ENCODE assay signal across 9 cellular contexts in genomic region chr19:10006335-10006708, GRCh38. TPM values are rescaled to one million over a fixed set of nuclear protein-coding genes. Genes with fewer than 3 reads are reported as not detected.
A peak's percentile ranks its signal among the peaks of the same experiment; 100 is the strongest.
DNase-seq lines count a peak whose midpoint lies in the region; TF ChIP-seq lines count a peak whose summit lies in the region.
"Had no signal": no experiment of that assay in that cellular context is flagged by ENCODE, and none has a peak within 500 bp of the region (broad histone marks: within the 10 kb centered on the region; RNA-seq: fewer than 3 reads in every experiment).

No MANE protein-coding gene starts in this region.

- H3K4me1 ChIP-seq in GM23248 (ENCODE audit: insufficient read depth), result peaks cover 27% of the 10 kb centered on the region
- peaks cover 16% of the 10 kb centered on the region for H3K4me1 ChIP-seq in hepatocyte (ENCODE audit: insufficient read depth)

- TF ChIP-seq CTCF in astrocyte of the spinal cord (IDR thresholded peaks at IDR 0.05; ENCODE audit: low read depth, low read length) (no peak), hepatocyte (IDR thresholded peaks at IDR 0.05; ENCODE audit: poor library complexity) (no peak)

- H2AFZ ChIP-seq in GM23248 (no peak overlapping the region), hepatocyte (no peak overlapping the region)

- 28 to 44% methylated on average over 5 to 7 of the region's 7 CpGs for WGBS in GM23248 (ENCODE audit: low coverage in 1 of 2, low lambda C conversion rate in 2 of 2, missing lambda C conversion rate in 2 of 2), 2 experiments
- 63% methylated on average over 6 of the region's 7 CpGs for WGBS in hepatocyte (ENCODE audit: low lambda C conversion rate, missing lambda C conversion rate)

- H3K9me3 ChIP-seq in GM23248 (ENCODE audit: low read depth) (no peaks in the 10 kb centered on the region), hepatocyte (ENCODE audit: low read depth) (no peaks in the 10 kb centered on the region)

- peaks cover 12% of the 10 kb centered on the region for H3F3A ChIP-seq in GM23248 (ENCODE audit: insufficient read depth)

- peak overlapping the region; percentile 89 for H3K9ac ChIP-seq in GM23248

- in situ Hi-C loops in GM23248 (cut with MboI) (no loop called here), astrocyte of the spinal cord (cut with HindIII; ENCODE audit: low sequenced_read_pairs) (no loop called here)

- intact Hi-C loops in posterior vena cava (cut with DNase I), result no loop called here

- H3K4me3 ChIP-seq in GM23248 (no peak overlapping the region), astrocyte of the spinal cord (ENCODE audit: low read depth, low read length) (no peak overlapping the region), hepatocyte (no peak overlapping the region)

- H3K27me3 ChIP-seq in GM23248 (replicated peaks; ENCODE audit: insufficient read depth), result no peaks in the 10 kb centered on the region
- peaks cover 21% of the 10 kb centered on the region for H3K27me3 ChIP-seq in hepatocyte

- H3K27ac ChIP-seq in GM23248 (peak overlapping the region; percentile 79), hepatocyte (peak overlapping the region; percentile 12)

- H4K20me1 ChIP-seq in GM23248 (ENCODE audit: insufficient read depth) (no peaks in the 10 kb centered on the region), hepatocyte (ENCODE audit: insufficient read depth, poor library complexity, severe bottlenecking) (no peaks in the 10 kb centered on the region)

- no peaks in the 10 kb centered on the region for H3K9me2 ChIP-seq in GM23248 (ENCODE audit: insufficient read depth)
- no peaks in the 10 kb centered on the region for H3K9me2 ChIP-seq in hepatocyte (replicated peaks; ENCODE audit: insufficient read depth)

- no peak overlapping the region for H3K4me2 ChIP-seq in GM23248 (ENCODE audit: unreplicated experiment)
- H3K4me2 ChIP-seq in hepatocyte, result no peak overlapping the region

- H3K36me3 ChIP-seq in GM23248 (ENCODE audit: low read depth) (no peaks in the 10 kb centered on the region), hepatocyte (replicated peaks; ENCODE audit: insufficient read depth, low read depth) (no peaks in the 10 kb centered on the region)

- DNase-seq in GM23248 (peak; percentile 86), astrocyte of the spinal cord (ENCODE audit: low read depth, low spot score) (peak; percentile 49), hepatocyte (ENCODE audit: low spot score) (no peak), stromal cell of bone marrow (ENCODE audit: low read depth) (peak; percentile 81), NCI-H69 (lab: John Stamatoyannopoulos, UW) (no peak), T-helper 1 cell (no peak), posterior vena cava (ENCODE audit: low spot score) (no peak)
- DNase-seq: MV-4-11 had no signal

- no peaks in the 10 kb centered on the region for H3K79me2 ChIP-seq in GM23248 (ENCODE audit: insufficient read depth)
- H3K79me2 ChIP-seq in hepatocyte, result no peaks in the 10 kb centered on the region

RNA-seq across cellular contexts. Expression of gene COL5A3, which starts 4.0 kb away (rescaled TPM):
- total RNA-seq in GM23248 (2014; rRNA removed; shearing (Covaris generic)), result 22.8 and 26.8 TPM in 2 replicates
- polyA plus RNA-seq in GM23248 (2016; fragmentation: Nextera tagmentation; extraction: Ambion mirVana) (4.1 and 4.2 TPM in 2 replicates), hepatocyte (0.78 and 2.1 TPM in 2 replicates)
- total RNA-seq in hepatocyte (1.9 and 2.0 TPM in 2 replicates), posterior vena cava (10 to 100 TPM; 10.7 to 23.4 TPM)

RNA-seq across cellular contexts. Expression of gene RDH8, which starts 7.0 kb away (rescaled TPM):
- total RNA-seq in GM23248 (2014; rRNA removed; shearing (Covaris generic)), result 0.97 TPM in 1 of 2 replicates, not detected in the other
- polyA plus RNA-seq in GM23248 (2016; fragmentation: Nextera tagmentation; extraction: Ambion mirVana) (0.19 TPM in 1 of 2 replicates, not detected in the other), hepatocyte (not detected in 2 replicates)
- total RNA-seq in hepatocyte (not detected in 2 replicates), posterior vena cava (not detected)
- total RNA-seq: activated CD8-positive, alpha-beta memory T cell treated with anti-CD3 and anti-CD28 coated beads for 36 hours had no signal

Comparison
In these comparisons a context has a peak if more than half of its experiments do, and no peak if none do; other contexts are left out.
1. DNase-seq: peak in GM23248 (single experiment), astrocyte of the spinal cord (single experiment) and stromal cell of bone marrow (single experiment); none in hepatocyte (single experiment), NCI-H69 (single experiment), T-helper 1 cell (0 of 5) and posterior vena cava (single experiment).